ENCODE assay signal across 24 cellular contexts in genomic region chr6:151199976-151200375, GRCh38.
"Had no signal": no experiment of that assay in that cellular context is flagged by ENCODE, and none has a peak within 500 bp of the region (broad histone marks: within the 10 kb centered on the region; RNA-seq: fewer than 3 reads in every experiment).

No MANE protein-coding gene starts in this region.

- H3K36me3 ChIP-seq: esophagus squamous epithelium, gastrocnemius medialis, heart right ventricle, left lung, lower lobe of right lung had no signal

- H3K27ac ChIP-seq: coronary artery, dorsolateral prefrontal cortex, epithelial cell of prostate, esophagus squamous epithelium, gastrocnemius medialis, heart right ventricle, left lung, lower lobe of right lung had no signal

- H3K4me1 Mint-ChIP-seq: endodermal cell, memory B cell had no signal

- H3K27ac Mint-ChIP-seq: endodermal cell, memory B cell had no signal

- H3K27me3 Mint-ChIP-seq: memory B cell had no signal

- H3K9me3 ChIP-seq: esophagus squamous epithelium, gastrocnemius medialis, heart right ventricle, left lung, lower lobe of right lung had no signal

- H3K4me1 ChIP-seq: gastrocnemius medialis, left lung, lower lobe of right lung had no signal

- DNase-seq: dermis blood vessel endothelial cell; dorsolateral prefrontal cortex; effector CD4-positive, alpha-beta T cell; effector memory CD4-positive, alpha-beta T cell; endodermal cell; erythroblast; esophagus squamous epithelium; foreskin fibroblast; foreskin melanocyte; gastrocnemius medialis; glutamatergic neuron; head of caudate nucleus; heart right ventricle; hippocampal formation; left cardiac atrium; left lung; left ventricle myocardium superior; lower lobe of right lung; mesendoderm; midbrain had no signal

- ATAC-seq: esophagus mucosa, gastrocnemius medialis, heart right ventricle, left cardiac atrium, left lung, left ventricle myocardium superior, lower lobe of right lung had no signal

- H3K27me3 ChIP-seq: dorsolateral prefrontal cortex, esophagus squamous epithelium, gastrocnemius medialis, heart right ventricle, left lung had no signal

- H3K4me3 Mint-ChIP-seq: endodermal cell, memory B cell had no signal

- H3K36me3 Mint-ChIP-seq: memory B cell had no signal

- H3K4me3 ChIP-seq: coronary artery, dorsolateral prefrontal cortex, esophagus squamous epithelium, gastrocnemius medialis, heart right ventricle, left lung, lower lobe of right lung had no signal

- H3K9me3 Mint-ChIP-seq: memory B cell had no signal
